Comparison of ENCODE assay signal across 1 cellular context in genomic region chr17:75904749-75905521, GRCh38.
A peak's percentile ranks its signal among the peaks of the same experiment; 100 is the strongest.
TF ChIP-seq lines count a peak whose summit lies in the region.

Gene MRPL38 (minus strand): TSS chr17:75904884. CDS start chr17:75904875, 9 bp downstream.

TF ChIP-seq in HepG2, 621 proteins besides CTCF, POLR2A, EP300 and RAD21 (continued from another document and continues in another):
- TF ChIP-seq ZBTB33 (CRISPR knock-in tag; IDR thresholded peaks at IDR 0.05) (peak; percentile 85), ZSCAN31 (CRISPR knock-in tag; IDR thresholded peaks at IDR 0.05; ENCODE audit: low read depth) (peak; percentile 98), HINFP (CRISPR knock-in tag; IDR thresholded peaks at IDR 0.05; ENCODE audit: low read depth) (peak; percentile 92), FOXK1 (CRISPR knock-in tag; IDR thresholded peaks at IDR 0.05; ENCODE audit: borderline replicate concordance, low read depth) (peak; percentile 68; the same call in 1 of the 2 replicates), THAP9 (CRISPR knock-in tag; IDR thresholded peaks at IDR 0.05; ENCODE audit: borderline replicate concordance) (peak; percentile 96), KLF15 (CRISPR knock-in tag; IDR thresholded peaks at IDR 0.05; ENCODE audit: borderline replicate concordance) (no peak), ZC3H4 (CRISPR knock-in tag; IDR thresholded peaks at IDR 0.05; ENCODE audit: borderline replicate concordance) (no peak), ZNF607 (CRISPR knock-in tag; IDR thresholded peaks at IDR 0.05; ENCODE audit: borderline replicate concordance) (peak; percentile 97), GABPA (IDR thresholded peaks at IDR 0.05; ENCODE audit: low read depth, low read length) (peak; percentile 55; the same call in 1 of the 2 replicates), GABPA (CRISPR knock-in tag; IDR thresholded peaks at IDR 0.05; ENCODE audit: low read depth) (peak; percentile 81), PLRG1 (conservative IDR thresholded peaks at IDR 0.05) (no peak), SUZ12 (IDR thresholded peaks at IDR 0.05; ENCODE audit: low read depth, low read length) (no peak), ZNF660 (CRISPR knock-in tag; IDR thresholded peaks at IDR 0.05; ENCODE audit: borderline replicate concordance, low read depth) (no peak), ZNF670 (CRISPR knock-in tag; IDR thresholded peaks at IDR 0.05; ENCODE audit: borderline replicate concordance) (peak; percentile 94), PHF5A (CRISPR knock-in tag; IDR thresholded peaks at IDR 0.05; ENCODE audit: low read depth, unreplicated experiment) (peak; percentile 98), MEIS2 (CRISPR knock-in tag; IDR thresholded peaks at IDR 0.05) (peak; percentile 93), ZNF674 (CRISPR knock-in tag; IDR thresholded peaks at IDR 0.05; ENCODE audit: low read depth) (no peak), ZNF333 (CRISPR knock-in tag; IDR thresholded peaks at IDR 0.05; ENCODE audit: borderline replicate concordance) (peak; percentile 91), ZNF556 (CRISPR knock-in tag; IDR thresholded peaks at IDR 0.05; ENCODE audit: borderline replicate concordance) (peak; percentile 79; the same call in 1 of the 2 replicates)
- TF ChIP-seq, protein P1, sequence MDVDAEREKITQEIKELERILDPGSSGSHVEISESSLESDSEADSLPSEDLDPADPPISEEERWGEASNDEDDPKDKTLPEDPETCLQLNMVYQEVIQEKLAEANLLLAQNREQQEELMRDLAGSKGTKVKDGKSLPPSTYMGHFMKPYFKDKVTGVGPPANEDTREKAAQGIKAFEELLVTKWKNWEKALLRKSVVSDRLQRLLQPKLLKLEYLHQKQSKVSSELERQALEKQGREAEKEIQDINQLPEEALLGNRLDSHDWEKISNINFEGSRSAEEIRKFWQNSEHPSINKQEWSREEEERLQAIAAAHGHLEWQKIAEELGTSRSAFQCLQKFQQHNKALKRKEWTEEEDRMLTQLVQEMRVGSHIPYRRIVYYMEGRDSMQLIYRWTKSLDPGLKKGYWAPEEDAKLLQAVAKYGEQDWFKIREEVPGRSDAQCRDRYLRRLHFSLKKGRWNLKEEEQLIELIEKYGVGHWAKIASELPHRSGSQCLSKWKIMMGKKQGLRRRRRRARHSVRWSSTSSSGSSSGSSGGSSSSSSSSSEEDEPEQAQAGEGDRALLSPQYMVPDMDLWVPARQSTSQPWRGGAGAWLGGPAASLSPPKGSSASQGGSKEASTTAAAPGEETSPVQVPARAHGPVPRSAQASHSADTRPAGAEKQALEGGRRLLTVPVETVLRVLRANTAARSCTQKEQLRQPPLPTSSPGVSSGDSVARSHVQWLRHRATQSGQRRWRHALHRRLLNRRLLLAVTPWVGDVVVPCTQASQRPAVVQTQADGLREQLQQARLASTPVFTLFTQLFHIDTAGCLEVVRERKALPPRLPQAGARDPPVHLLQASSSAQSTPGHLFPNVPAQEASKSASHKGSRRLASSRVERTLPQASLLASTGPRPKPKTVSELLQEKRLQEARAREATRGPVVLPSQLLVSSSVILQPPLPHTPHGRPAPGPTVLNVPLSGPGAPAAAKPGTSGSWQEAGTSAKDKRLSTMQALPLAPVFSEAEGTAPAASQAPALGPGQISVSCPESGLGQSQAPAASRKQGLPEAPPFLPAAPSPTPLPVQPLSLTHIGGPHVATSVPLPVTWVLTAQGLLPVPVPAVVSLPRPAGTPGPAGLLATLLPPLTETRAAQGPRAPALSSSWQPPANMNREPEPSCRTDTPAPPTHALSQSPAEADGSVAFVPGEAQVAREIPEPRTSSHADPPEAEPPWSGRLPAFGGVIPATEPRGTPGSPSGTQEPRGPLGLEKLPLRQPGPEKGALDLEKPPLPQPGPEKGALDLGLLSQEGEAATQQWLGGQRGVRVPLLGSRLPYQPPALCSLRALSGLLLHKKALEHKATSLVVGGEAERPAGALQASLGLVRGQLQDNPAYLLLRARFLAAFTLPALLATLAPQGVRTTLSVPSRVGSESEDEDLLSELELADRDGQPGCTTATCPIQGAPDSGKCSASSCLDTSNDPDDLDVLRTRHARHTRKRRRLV (CRISPR knock-in tag; IDR thresholded peaks at IDR 0.05), result peak; percentile 64; the same call in 1 of the 2 replicates
- TF ChIP-seq, protein P2, sequence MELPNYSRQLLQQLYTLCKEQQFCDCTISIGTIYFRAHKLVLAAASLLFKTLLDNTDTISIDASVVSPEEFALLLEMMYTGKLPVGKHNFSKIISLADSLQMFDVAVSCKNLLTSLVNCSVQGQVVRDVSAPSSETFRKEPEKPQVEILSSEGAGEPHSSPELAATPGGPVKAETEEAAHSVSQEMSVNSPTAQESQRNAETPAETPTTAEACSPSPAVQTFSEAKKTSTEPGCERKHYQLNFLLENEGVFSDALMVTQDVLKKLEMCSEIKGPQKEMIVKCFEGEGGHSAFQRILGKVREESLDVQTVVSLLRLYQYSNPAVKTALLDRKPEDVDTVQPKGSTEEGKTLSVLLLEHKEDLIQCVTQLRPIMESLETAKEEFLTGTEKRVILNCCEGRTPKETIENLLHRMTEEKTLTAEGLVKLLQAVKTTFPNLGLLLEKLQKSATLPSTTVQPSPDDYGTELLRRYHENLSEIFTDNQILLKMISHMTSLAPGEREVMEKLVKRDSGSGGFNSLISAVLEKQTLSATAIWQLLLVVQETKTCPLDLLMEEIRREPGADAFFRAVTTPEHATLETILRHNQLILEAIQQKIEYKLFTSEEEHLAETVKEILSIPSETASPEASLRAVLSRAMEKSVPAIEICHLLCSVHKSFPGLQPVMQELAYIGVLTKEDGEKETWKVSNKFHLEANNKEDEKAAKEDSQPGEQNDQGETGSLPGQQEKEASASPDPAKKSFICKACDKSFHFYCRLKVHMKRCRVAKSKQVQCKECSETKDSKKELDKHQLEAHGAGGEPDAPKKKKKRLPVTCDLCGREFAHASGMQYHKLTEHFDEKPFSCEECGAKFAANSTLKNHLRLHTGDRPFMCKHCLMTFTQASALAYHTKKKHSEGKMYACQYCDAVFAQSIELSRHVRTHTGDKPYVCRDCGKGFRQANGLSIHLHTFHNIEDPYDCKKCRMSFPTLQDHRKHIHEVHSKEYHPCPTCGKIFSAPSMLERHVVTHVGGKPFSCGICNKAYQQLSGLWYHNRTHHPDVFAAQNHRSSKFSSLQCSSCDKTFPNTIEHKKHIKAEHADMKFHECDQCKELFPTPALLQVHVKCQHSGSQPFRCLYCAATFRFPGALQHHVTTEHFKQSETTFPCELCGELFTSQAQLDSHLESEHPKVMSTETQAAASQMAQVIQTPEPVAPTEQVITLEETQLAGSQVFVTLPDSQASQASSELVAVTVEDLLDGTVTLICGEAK (IDR thresholded peaks at IDR 0.05), result no peak
- TF ChIP-seq, protein P2 (CRISPR knock-in tag; IDR thresholded peaks at IDR 0.05), result peak; percentile 75; the same call in 1 of the 2 replicates
- TF ChIP-seq, protein P3, sequence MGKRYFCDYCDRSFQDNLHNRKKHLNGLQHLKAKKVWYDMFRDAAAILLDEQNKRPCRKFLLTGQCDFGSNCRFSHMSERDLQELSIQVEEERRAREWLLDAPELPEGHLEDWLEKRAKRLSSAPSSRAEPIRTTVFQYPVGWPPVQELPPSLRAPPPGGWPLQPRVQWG (CRISPR knock-in tag; IDR thresholded peaks at IDR 0.05; ENCODE audit: borderline replicate concordance, low read depth), result no peak
- TF ChIP-seq, protein P4, sequence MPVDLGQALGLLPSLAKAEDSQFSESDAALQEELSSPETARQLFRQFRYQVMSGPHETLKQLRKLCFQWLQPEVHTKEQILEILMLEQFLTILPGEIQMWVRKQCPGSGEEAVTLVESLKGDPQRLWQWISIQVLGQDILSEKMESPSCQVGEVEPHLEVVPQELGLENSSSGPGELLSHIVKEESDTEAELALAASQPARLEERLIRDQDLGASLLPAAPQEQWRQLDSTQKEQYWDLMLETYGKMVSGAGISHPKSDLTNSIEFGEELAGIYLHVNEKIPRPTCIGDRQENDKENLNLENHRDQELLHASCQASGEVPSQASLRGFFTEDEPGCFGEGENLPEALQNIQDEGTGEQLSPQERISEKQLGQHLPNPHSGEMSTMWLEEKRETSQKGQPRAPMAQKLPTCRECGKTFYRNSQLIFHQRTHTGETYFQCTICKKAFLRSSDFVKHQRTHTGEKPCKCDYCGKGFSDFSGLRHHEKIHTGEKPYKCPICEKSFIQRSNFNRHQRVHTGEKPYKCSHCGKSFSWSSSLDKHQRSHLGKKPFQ (CRISPR knock-in tag; IDR thresholded peaks at IDR 0.05; ENCODE audit: insufficient replicate concordance), result peak; percentile 75
- TF ChIP-seq, protein P5, sequence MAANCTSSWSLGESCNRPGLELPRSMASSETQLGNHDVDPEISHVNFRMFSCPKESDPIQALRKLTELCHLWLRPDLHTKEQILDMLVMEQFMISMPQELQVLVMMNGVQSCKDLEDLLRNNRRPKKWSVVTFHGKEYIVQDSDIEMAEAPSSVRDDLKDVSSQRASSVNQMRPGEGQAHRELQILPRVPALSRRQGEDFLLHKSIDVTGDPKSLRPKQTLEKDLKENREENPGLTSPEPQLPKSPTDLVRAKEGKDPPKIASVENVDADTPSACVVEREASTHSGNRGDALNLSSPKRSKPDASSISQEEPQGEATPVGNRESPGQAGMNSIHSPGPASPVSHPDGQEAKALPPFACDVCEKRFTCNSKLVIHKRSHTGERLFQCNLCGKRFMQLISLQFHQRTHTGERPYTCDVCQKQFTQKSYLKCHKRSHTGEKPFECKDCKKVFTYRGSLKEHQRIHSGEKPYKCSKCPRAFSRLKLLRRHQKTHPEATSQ (CRISPR knock-in tag; IDR thresholded peaks at IDR 0.05; ENCODE audit: borderline replicate concordance), result peak; percentile 80
- TF ChIP-seq, protein P6, sequence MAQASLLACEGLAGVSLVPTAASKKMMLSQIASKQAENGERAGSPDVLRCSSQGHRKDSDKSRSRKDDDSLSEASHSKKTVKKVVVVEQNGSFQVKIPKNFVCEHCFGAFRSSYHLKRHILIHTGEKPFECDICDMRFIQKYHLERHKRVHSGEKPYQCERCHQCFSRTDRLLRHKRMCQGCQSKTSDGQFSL (CRISPR knock-in tag; IDR thresholded peaks at IDR 0.05), result peak; percentile 80
